In genomic region chr3:125350597-125350996, GRCh38 we compare ENCODE assay signal across 20 cellular contexts. TPM values are rescaled to one million over a fixed set of nuclear protein-coding genes. Genes with fewer than 3 reads are reported as not detected.
DNase-seq lines count a peak whose midpoint lies in the region; ATAC-seq and TF ChIP-seq lines count a peak whose summit lies in the region.
"Had no signal": no experiment of that assay in that cellular context is flagged by ENCODE, and none has a peak within 500 bp of the region (broad histone marks: within the 10 kb centered on the region; RNA-seq: fewer than 3 reads in every experiment).

No MANE protein-coding gene starts in this region.

- H3K9me3 Mint-ChIP-seq in GM23338 = peaks cover 12% of the 10 kb centered on the region; the same call in 2 of the 3 replicates
- peaks cover 8% of the 10 kb centered on the region for H3K9me3 Mint-ChIP-seq in activated T-helper 17 cell treated with anti-CD3 and anti-CD28 coated beads, Interleukin-2, amount 50 U/mL, for 72 hours

- peaks cover 11% of the 10 kb centered on the region; the same call in 1 of the 2 replicates for H3K9me3 ChIP-seq in DOHH2 (ENCODE audit: control insufficient read depth, insufficient read depth, low read length)
- no peaks in the 10 kb centered on the region for H3K9me3 ChIP-seq in osteoblast (ENCODE audit: low read depth, low read length)
- H3K9me3 ChIP-seq: right lobe of liver, thyroid gland had no signal

- H2AFZ ChIP-seq in GM23338 = no peak overlapping the region
- H2AFZ ChIP-seq in osteoblast (ENCODE audit: low read length) = no peak overlapping the region

- H3K4me3 Mint-ChIP-seq in GM23338 = no peak overlapping the region
- H3K4me3 Mint-ChIP-seq in activated T-helper 17 cell treated with anti-CD3 and anti-CD28 coated beads, Interleukin-2, amount 50 U/mL, for 72 hours = no peak overlapping the region
- H3K4me3 Mint-ChIP-seq: activated CD8-positive, alpha-beta memory T cell treated with anti-CD3 and anti-CD28 coated beads, Interleukin-2, amount 10 ng/mL, durations not matched to agents 7 days and 5 days had no signal

- peaks cover 1% of the 10 kb centered on the region for H3K27me3 Mint-ChIP-seq in GM23338 (ENCODE audit: insufficient read depth, low read depth, poor library complexity)
- no peaks in the 10 kb centered on the region for H3K27me3 Mint-ChIP-seq in activated T-helper 17 cell treated with anti-CD3 and anti-CD28 coated beads, Interleukin-2, amount 50 U/mL, for 72 hours
- H3K27me3 Mint-ChIP-seq: activated CD8-positive, alpha-beta memory T cell treated with anti-CD3 and anti-CD28 coated beads, Interleukin-2, amount 10 ng/mL, durations not matched to agents 7 days and 5 days had no signal

- peak overlapping the region; percentile 60 for H3K4me3 ChIP-seq in DOHH2 (ENCODE audit: low read length)
- no peak overlapping the region for H3K4me3 ChIP-seq in GM23338
- H3K4me3 ChIP-seq in osteoblast (ENCODE audit: insufficient read depth, low read length) = no peak overlapping the region
- no peak overlapping the region for H3K4me3 ChIP-seq in foreskin fibroblast (ENCODE audit: low read depth in 1 of 2, low read length in 2 of 2)
- H3K4me3 ChIP-seq: left ventricle myocardium inferior, right lobe of liver, thyroid gland had no signal

- peak overlapping the region; percentile 45; the same call in 1 of the 2 replicates for H3K27ac Mint-ChIP-seq in GM23338
- H3K27ac Mint-ChIP-seq in activated T-helper 17 cell treated with anti-CD3 and anti-CD28 coated beads, Interleukin-2, amount 50 U/mL, for 72 hours = peak overlapping the region; percentile 4
- H3K27ac Mint-ChIP-seq: activated CD8-positive, alpha-beta memory T cell treated with anti-CD3 and anti-CD28 coated beads, Interleukin-2, amount 10 ng/mL, durations not matched to agents 7 days and 5 days had no signal

- peaks cover 22% of the 10 kb centered on the region for H3K36me3 Mint-ChIP-seq in GM23338 (ENCODE audit: low read depth)
- H3K36me3 Mint-ChIP-seq in activated T-helper 17 cell treated with anti-CD3 and anti-CD28 coated beads, Interleukin-2, amount 50 U/mL, for 72 hours (ENCODE audit: low read depth) = peaks cover 26% of the 10 kb centered on the region

- no peak for ATAC-seq in GM23338
- ATAC-seq in activated T-helper 17 cell treated with anti-CD3 and anti-CD28 coated beads, Interleukin-2, amount 50 U/mL, for 72 hours (replicated peaks) = no peak
- no peak for ATAC-seq in GM18909 (IDR thresholded peaks at IDR 0.05; ENCODE audit: poor library complexity, unreplicated experiment)
- ATAC-seq: activated CD8-positive, alpha-beta memory T cell treated with anti-CD3 and anti-CD28 coated beads, Interleukin-2, amount 10 ng/mL, durations not matched to agents 7 days and 5 days; HepG2; right lobe of liver had no signal

- H3K4me1 ChIP-seq in DOHH2 (ENCODE audit: control insufficient read depth, low read length) = peaks cover 72% of the 10 kb centered on the region
- H3K4me1 ChIP-seq in GM23338 (ENCODE audit: insufficient read depth) = no peaks in the 10 kb centered on the region
- peaks cover 15% of the 10 kb centered on the region for H3K4me1 ChIP-seq in osteoblast (ENCODE audit: insufficient read depth, low read length)

- TF ChIP-seq CTCF in DOHH2 (IDR thresholded peaks at IDR 0.05; ENCODE audit: low read depth, low read length, poor library complexity, severe bottlenecking) = no peak
- no peak for TF ChIP-seq CTCF in GM23338 (conservative IDR thresholded peaks at IDR 0.05; ENCODE audit: low read depth in 2 of 2)
- no peak for TF ChIP-seq CTCF in osteoblast (IDR thresholded peaks at IDR 0.05; ENCODE audit: extremely low read depth, low read depth, low read length)
- no peak for TF ChIP-seq CTCF in foreskin fibroblast (IDR thresholded peaks at IDR 0.05; ENCODE audit: low read depth, low read length)

- H3K79me2 ChIP-seq in DOHH2 (ENCODE audit: control insufficient read depth, low read length) = peaks cover 98% of the 10 kb centered on the region
- H3K79me2 ChIP-seq in GM23338 (replicated peaks; ENCODE audit: insufficient read depth) = peaks cover 100% of the 10 kb centered on the region
- peaks cover 99% of the 10 kb centered on the region for H3K79me2 ChIP-seq in osteoblast (ENCODE audit: insufficient read depth, low read length)

- H3F3A ChIP-seq in DOHH2 (ENCODE audit: control insufficient read depth, insufficient read depth) (peaks cover 30% of the 10 kb centered on the region), GM23338 (replicated peaks; ENCODE audit: low read depth) (no peaks in the 10 kb centered on the region)

- DNase-seq in GM23338 (ENCODE audit: low spot score) (no peak), osteoblast (ENCODE audit: insufficient read length, low spot score, missing footprints) (no peak), NOMO-1 treated with dmso at 0.1 percent for 144 hours (lab: John Stamatoyannopoulos, UW; ENCODE audit: unreplicated experiment) (no peak), foreskin fibroblast (no peak)
- DNase-seq: activated CD4-positive, alpha-beta T cell treated with anti-CD3 and anti-CD28 coated beads for 1 hour; activated CD8-positive, alpha-beta memory T cell treated with anti-CD3 and anti-CD28 coated beads, Interleukin-2, amount 10 ng/mL, durations not matched to agents 7 days and 5 days; activated naive CD4-positive, alpha-beta T cell; AML-193; Calu3; head of caudate nucleus; left ventricle myocardium inferior; NCI-H82; right lobe of liver; SK-N-SH; stimulated activated CD4-positive, alpha-beta T cell treated with anti-CD3 and anti-CD28 coated beads, Interleukin-15, amount 100 ng/mL, for 24 hours; thyroid gland had no signal

- H3K9me2 ChIP-seq in DOHH2 (replicated peaks; ENCODE audit: control insufficient read depth, low read length) (no peaks in the 10 kb centered on the region), GM23338 (ENCODE audit: insufficient read depth) (no peaks in the 10 kb centered on the region)
- H3K9me2 ChIP-seq: SK-N-SH had no signal

- H3K27ac ChIP-seq in DOHH2 (ENCODE audit: low read depth, low read length) = peak overlapping the region; percentile 89
- no peak overlapping the region for H3K27ac ChIP-seq in GM23338 (ENCODE audit: low read depth)
- peak overlapping the region; percentile 33 for H3K27ac ChIP-seq in osteoblast (ENCODE audit: low read depth, low read length)
- H3K27ac ChIP-seq: left ventricle myocardium inferior, right lobe of liver, thyroid gland had no signal

- H3K27me3 ChIP-seq in DOHH2 (ENCODE audit: control insufficient read depth, low read length) (no peaks in the 10 kb centered on the region), GM23338 (ENCODE audit: insufficient read depth) (no peaks in the 10 kb centered on the region), osteoblast (ENCODE audit: insufficient read depth, low read length) (no peaks in the 10 kb centered on the region)
- H3K27me3 ChIP-seq: right lobe of liver, thyroid gland had no signal

- no peaks in the 10 kb centered on the region for H3K4me1 Mint-ChIP-seq in GM23338
- H3K4me1 Mint-ChIP-seq in activated T-helper 17 cell treated with anti-CD3 and anti-CD28 coated beads, Interleukin-2, amount 50 U/mL, for 72 hours = peaks cover 56% of the 10 kb centered on the region

- H4K20me1 ChIP-seq in DOHH2 (ENCODE audit: control insufficient read depth, insufficient read depth, low read depth, low read length) (peaks cover 4% of the 10 kb centered on the region; the same call in 1 of the 2 replicates), GM23338 (replicated peaks; ENCODE audit: insufficient read depth) (peaks cover 13% of the 10 kb centered on the region; the same call in 1 of the 2 replicates), osteoblast (ENCODE audit: insufficient read depth, low read length) (peaks cover 71% of the 10 kb centered on the region)

- peak overlapping the region; percentile 69 for H3K4me2 ChIP-seq in DOHH2 (ENCODE audit: low read length)
- H3K4me2 ChIP-seq in GM23338 = no peak overlapping the region
- no peak overlapping the region for H3K4me2 ChIP-seq in osteoblast (ENCODE audit: insufficient read depth, low read length)
- H3K4me2 ChIP-seq: SK-N-SH had no signal

- H3K36me3 ChIP-seq in DOHH2 (ENCODE audit: control insufficient read depth, low read length) (peaks cover 33% of the 10 kb centered on the region), GM23338 (ENCODE audit: insufficient read depth) (no peaks in the 10 kb centered on the region), osteoblast (ENCODE audit: insufficient read depth, low read length) (no peaks in the 10 kb centered on the region)
- H3K36me3 ChIP-seq: left ventricle myocardium inferior, right lobe of liver, thyroid gland had no signal

TF ChIP-seq in GM23338, 12 proteins besides CTCF, POLR2A, EP300 and RAD21 (continues in another document):
- TF ChIP-seq JUNB (IDR thresholded peaks at IDR 0.05; ENCODE audit: unreplicated experiment) (no peak), EZH2 (IDR thresholded peaks at IDR 0.05; ENCODE audit: low read depth, unreplicated experiment) (no peak), POLR2AphosphoS5 (IDR thresholded peaks at IDR 0.05; ENCODE audit: low read depth) (no peak)
- TF ChIP-seq, protein P1, sequence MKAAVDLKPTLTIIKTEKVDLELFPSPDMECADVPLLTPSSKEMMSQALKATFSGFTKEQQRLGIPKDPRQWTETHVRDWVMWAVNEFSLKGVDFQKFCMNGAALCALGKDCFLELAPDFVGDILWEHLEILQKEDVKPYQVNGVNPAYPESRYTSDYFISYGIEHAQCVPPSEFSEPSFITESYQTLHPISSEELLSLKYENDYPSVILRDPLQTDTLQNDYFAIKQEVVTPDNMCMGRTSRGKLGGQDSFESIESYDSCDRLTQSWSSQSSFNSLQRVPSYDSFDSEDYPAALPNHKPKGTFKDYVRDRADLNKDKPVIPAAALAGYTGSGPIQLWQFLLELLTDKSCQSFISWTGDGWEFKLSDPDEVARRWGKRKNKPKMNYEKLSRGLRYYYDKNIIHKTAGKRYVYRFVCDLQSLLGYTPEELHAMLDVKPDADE (IDR thresholded peaks at IDR 0.05) = no peak

RNA-seq across cellular contexts. Expression of gene ZNF148, which starts 24.5 kb away (rescaled TPM):
- 12.3 and 13.9 TPM in 2 replicates for total RNA-seq in GM23338 (2014; rRNA removed; shearing (Covaris generic))
- 14.4 and 16.9 TPM in 2 replicates for polyA plus RNA-seq in GM23338 (2016; fragmentation: Nextera tagmentation; extraction: Ambion mirVana)
- total RNA-seq in activated T-helper 17 cell treated with anti-CD3 and anti-CD28 coated beads, Interleukin-2, amount 50 U/mL, for 72 hours = 10 to 100 TPM; 38.1 to 60.2 TPM
- 35.9 and 38.4 TPM in 2 replicates for total RNA-seq in osteoblast
